Comparison of ENCODE assay signal across 20 cellular contexts in genomic region chr20:13533946-13534345, GRCh38.
"Had no signal": no experiment of that assay in that cellular context is flagged by ENCODE, and none has a peak within 500 bp of the region (broad histone marks: within the 10 kb centered on the region; RNA-seq: fewer than 3 reads in every experiment).

No MANE protein-coding gene starts in this region.

- H3K27me3 ChIP-seq: adrenal gland, esophagus squamous epithelium, right lobe of liver had no signal

- FAIRE-seq: endothelial cell of umbilical vein, kidney had no signal

- ATAC-seq: left ventricle myocardium superior; natural killer cell treated with Interleukin-12 subunit alpha and Interleukin-12 subunit beta and Interleukin-15 and Interleukin-18, amount 100 ng/mL, for 72 hours; right lobe of liver; T-cell had no signal

- H3K4me3 ChIP-seq: adrenal gland, esophagus squamous epithelium, prostate gland, right lobe of liver had no signal

- H3K36me3 ChIP-seq: adrenal gland, prostate gland had no signal

- DNase-seq: activated CD4-positive, alpha-beta T cell treated with anti-CD3 and anti-CD28 coated beads, Interleukin-2, amount 50 U/mL, for 4 hours; activated CD4-positive, CD25-positive, alpha-beta regulatory T cell treated with anti-CD3 and anti-CD28 coated beads, Interleukin-2, amount 50 U/mL, for 72 hours; activated effector memory CD4-positive, alpha-beta T cell treated with anti-CD3 and anti-CD28 coated beads, Interleukin-2, amount 50 U/mL, for 16 hours; activated T-cell treated with anti-CD3 and anti-CD28 coated beads, Interleukin-2, amount 50 U/mL, for 24 hours; adrenal gland; cortex of kidney; effector CD4-positive, alpha-beta T cell; esophagus squamous epithelium; hippocampal formation; kidney; left ventricle myocardium superior; mesendoderm; occipital lobe; right lobe of liver; stimulated activated CD4-positive, alpha-beta T cell treated with anti-CD3 and anti-CD28 coated beads, Interleukin-1b, Interleukin-23, amount 100 ng/mL, for 48 hours; T-cell; T-helper 9 cell had no signal
